Comparison of ENCODE assay signal across 20 cellular contexts in the genomic region with DNA sequence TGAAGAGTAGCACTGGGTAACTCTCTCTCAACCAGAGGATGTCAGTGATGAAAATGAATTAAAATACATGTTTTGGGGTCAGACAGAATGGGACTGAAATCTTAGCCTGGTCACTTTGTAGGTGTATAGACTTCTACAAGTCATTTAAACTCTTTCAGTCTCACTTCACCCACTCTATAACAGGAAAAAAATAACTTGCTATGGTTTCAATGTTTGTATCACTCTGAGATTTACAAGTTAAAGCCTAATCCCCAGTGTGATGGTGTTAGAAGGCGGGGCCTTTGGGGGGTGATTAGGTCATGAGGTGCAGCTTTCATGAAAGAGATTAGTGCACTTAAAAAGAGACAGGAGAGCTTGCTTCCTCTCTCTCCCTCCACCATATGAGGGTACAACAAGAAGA.
DNase-seq lines count a peak whose midpoint lies in the region; ATAC-seq, FAIRE-seq and TF ChIP-seq lines count a peak whose summit lies in the region.
"Had no signal": no experiment of that assay in that cellular context is flagged by ENCODE, and none has a peak within 500 bp of the region (broad histone marks: within the 10 kb centered on the region; RNA-seq: fewer than 3 reads in every experiment).

No MANE protein-coding gene starts in this region.

- H3K9ac ChIP-seq in BLaER1 (no peak overlapping the region), astrocyte (ENCODE audit: low read length) (no peak overlapping the region)
- H3K9ac ChIP-seq: SK-N-SH had no signal

- H3K9me3 ChIP-seq in BLaER1 (no peaks in the 10 kb centered on the region), astrocyte (ENCODE audit: insufficient read depth, low read depth, low read length) (no peaks in the 10 kb centered on the region)
- H3K9me3 ChIP-seq: SK-N-SH had no signal

- H3K36me3 Mint-ChIP-seq in astrocyte (ENCODE audit: low read depth, unreplicated experiment), result no peaks in the 10 kb centered on the region
- H3K36me3 Mint-ChIP-seq: CD14-positive monocyte had no signal

- H3K4me2 ChIP-seq in BLaER1, result peak overlapping the region; percentile 69
- H3K4me2 ChIP-seq in astrocyte (ENCODE audit: low read length), result no peak overlapping the region
- H3K4me2 ChIP-seq: SK-N-SH had no signal

- H3K79me2 ChIP-seq in astrocyte (ENCODE audit: insufficient read depth, low read length), result no peaks in the 10 kb centered on the region

- H3K36me3 ChIP-seq in BLaER1 (no peaks in the 10 kb centered on the region), astrocyte (ENCODE audit: insufficient read depth, low read length) (no peaks in the 10 kb centered on the region)

- H3K27me3 ChIP-seq in BLaER1 (no peaks in the 10 kb centered on the region), astrocyte (ENCODE audit: insufficient read depth, low read length) (no peaks in the 10 kb centered on the region)

- H3K4me1 Mint-ChIP-seq in astrocyte (ENCODE audit: low read depth, unreplicated experiment), result peaks cover 28% of the 10 kb centered on the region

- H3K27me3 Mint-ChIP-seq in astrocyte (ENCODE audit: low read depth, unreplicated experiment), result no peaks in the 10 kb centered on the region

- no peak for FAIRE-seq in astrocyte (lab: Jason Lieb, UNC)
- FAIRE-seq: GM19239, H54, K562 had no signal

- DNase-seq in astrocyte (ENCODE audit: low read depth) (no peak), HT-29 (ENCODE audit: low spot score) (no peak), OCI-M2 (lab: John Stamatoyannopoulos, UW; ENCODE audit: unreplicated experiment) (no peak)
- DNase-seq: COR-L47, DMS153, NCI-H1436 treated with DMSO at 0.1 percent for 48 hours, NCI-H446, NCI-H748 treated with DMSO at 0.1 percent for 48 hours, SK-N-SH had no signal

- H4K20me1 ChIP-seq in BLaER1 (no peaks in the 10 kb centered on the region), astrocyte (ENCODE audit: insufficient read depth, low read length) (no peaks in the 10 kb centered on the region)

- H3K27ac ChIP-seq in BLaER1, result no peak overlapping the region
- peak overlapping the region; percentile 25 for H3K27ac ChIP-seq in astrocyte (ENCODE audit: low read depth, low read length)

- peaks cover 4% of the 10 kb centered on the region for H3K9me3 Mint-ChIP-seq in astrocyte (ENCODE audit: unreplicated experiment)

- ATAC-seq in GM21390 (IDR thresholded peaks at IDR 0.05; ENCODE audit: unreplicated experiment), result peak; percentile 58
- peak; percentile 85 for ATAC-seq in HG02973 (IDR thresholded peaks at IDR 0.05; ENCODE audit: unreplicated experiment)
- ATAC-seq in HG03442 (IDR thresholded peaks at IDR 0.05; ENCODE audit: unreplicated experiment), result no peak
- ATAC-seq in GM19455 (IDR thresholded peaks at IDR 0.05; ENCODE audit: unreplicated experiment), result no peak
- ATAC-seq: K562, Panc1, Right ventricle myocardium inferior had no signal

- H3K4me1 ChIP-seq in BLaER1, result peaks cover 21% of the 10 kb centered on the region
- H3K4me1 ChIP-seq in astrocyte (ENCODE audit: insufficient read depth, low read length), result peaks cover 12% of the 10 kb centered on the region

- H3K4me3 ChIP-seq in BLaER1 (no peak overlapping the region), astrocyte (ENCODE audit: insufficient read depth, low read depth, low read length) (no peak overlapping the region)
- H3K4me3 ChIP-seq: K562 had no signal

- no peak overlapping the region for H2AFZ ChIP-seq in astrocyte (ENCODE audit: low read depth, low read length)

- H3K27ac Mint-ChIP-seq in astrocyte (ENCODE audit: unreplicated experiment), result peak overlapping the region; percentile 10

- no peak overlapping the region for H3K4me3 Mint-ChIP-seq in astrocyte (ENCODE audit: unreplicated experiment)
- H3K4me3 Mint-ChIP-seq: CD14-positive monocyte had no signal

- no peak for TF ChIP-seq CTCF in astrocyte (IDR thresholded peaks at IDR 0.05; ENCODE audit: insufficient read depth, low read depth, low read length)

Comparison
In these comparisons a context has a peak if more than half of its experiments do, and no peak if none do; other contexts are left out.
1. ATAC-seq: peak in GM21390 (single experiment) and HG02973 (single experiment); none in HG03442 (single experiment) and GM19455 (single experiment).